Comparison of ENCODE assay signal across 11 cellular contexts in genomic region chr3:117761992-117762944, GRCh38.
A peak's percentile ranks its signal among the peaks of the same experiment; 100 is the strongest.
DNase-seq lines count a peak whose midpoint lies in the region; ATAC-seq and TF ChIP-seq lines count a peak whose summit lies in the region.
"Had no signal": no experiment of that assay in that cellular context is flagged by ENCODE, and none has a peak within 500 bp of the region (broad histone marks: within the 10 kb centered on the region; RNA-seq: fewer than 3 reads in every experiment).

No MANE protein-coding gene starts in this region.

- no peaks in the 10 kb centered on the region for H3K9me3 Mint-ChIP-seq in glutamatergic neuron (ENCODE audit: unreplicated experiment)

- H3K36me3 ChIP-seq in neural cell (ENCODE audit: insufficient read depth, low read length): no peaks in the 10 kb centered on the region

- peak overlapping the region; percentile 70 for H3K27ac Mint-ChIP-seq in glutamatergic neuron (ENCODE audit: unreplicated experiment)

- H3F3A ChIP-seq in neural cell (ENCODE audit: insufficient read depth, low read length, poor library complexity, severe bottlenecking): peaks cover 7% of the 10 kb centered on the region

- no peak for ATAC-seq in stimulated activated naive CD8-positive, alpha-beta T cell treated with anti-CD3 and anti-CD28 coated beads, Interleukin-15, Interleukin-2, amounts not matched to agents 100 U/mL and 50 U/mL, for 24 hours
- ATAC-seq: Panc1 had no signal

- H3K27ac ChIP-seq in VCaP: peak overlapping the region; percentile 52
- H3K27ac ChIP-seq in neural cell (ENCODE audit: low read length): peak overlapping the region; percentile 67

- H3K9ac ChIP-seq in neural cell (ENCODE audit: low read length): peak overlapping the region; percentile 25

- H3K79me2 ChIP-seq in neural cell (replicated peaks; ENCODE audit: insufficient read depth, low read length): no peaks in the 10 kb centered on the region

- peak overlapping the region; percentile 36 for H3K4me3 ChIP-seq in neural cell (ENCODE audit: low read length)

- peak; percentile 17 for DNase-seq in AG20443 (ENCODE audit: low spot score)
- DNase-seq in glutamatergic neuron: peak; percentile 20
- no peak for DNase-seq in NCI-H774 (lab: John Stamatoyannopoulos, UW)
- no peak for DNase-seq in effector CD8-positive, alpha-beta T cell (lab: John Stamatoyannopoulos, UW)
- no peak for DNase-seq in GM03348 (ENCODE audit: low spot score)
- DNase-seq in stimulated activated naive CD8-positive, alpha-beta T cell treated with anti-CD3 and anti-CD28 coated beads, Interleukin-15, Interleukin-2, amounts not matched to agents 100 U/mL and 50 U/mL, for 24 hours: no peak
- DNase-seq: activated effector memory CD4-positive, alpha-beta T cell treated with Interleukin-2 at 50 U/mL for 16 hours; NCI-H1694 had no signal

- TF ChIP-seq EP300 in neural cell (conservative IDR thresholded peaks at IDR 0.05; ENCODE audit: poor library complexity, severe bottlenecking): no peak

- peak overlapping the region; percentile 36 for H3K4me3 Mint-ChIP-seq in glutamatergic neuron (ENCODE audit: unreplicated experiment)

- no peaks in the 10 kb centered on the region for H4K20me1 ChIP-seq in neural cell (ENCODE audit: insufficient read depth)

- peak overlapping the region; percentile 11 for H2AFZ ChIP-seq in neural cell (ENCODE audit: low read depth, low read length)

- no peaks in the 10 kb centered on the region for H3K9me2 ChIP-seq in neural cell (ENCODE audit: insufficient read depth, low read length)

- no peaks in the 10 kb centered on the region for H3K27me3 Mint-ChIP-seq in glutamatergic neuron (ENCODE audit: unreplicated experiment)

- no peaks in the 10 kb centered on the region for H3K9me3 ChIP-seq in neural cell (ENCODE audit: low read length)

- no peak overlapping the region for H3K4me2 ChIP-seq in neural cell (ENCODE audit: low read length)

- peaks cover 67% of the 10 kb centered on the region for H3K4me1 Mint-ChIP-seq in glutamatergic neuron (ENCODE audit: low read depth, unreplicated experiment)

- TF ChIP-seq CTCF in VCaP (conservative IDR thresholded peaks at IDR 0.05) (no peak), glutamatergic neuron (IDR thresholded peaks at IDR 0.05; ENCODE audit: partially characterized antibody, unreplicated experiment) (no peak), neural cell (IDR thresholded peaks at IDR 0.05; ENCODE audit: poor library complexity, severe bottlenecking) (no peak)

- H3K27me3 ChIP-seq in neural cell (ENCODE audit: insufficient read depth, low read depth, low read length): no peaks in the 10 kb centered on the region

- no peak for TF ChIP-seq RAD21 in neural cell (conservative IDR thresholded peaks at IDR 0.05)

- no peaks in the 10 kb centered on the region for H3K36me3 Mint-ChIP-seq in glutamatergic neuron (ENCODE audit: unreplicated experiment)

TF ChIP-seq in neural cell, 6 proteins besides CTCF, POLR2A, EP300 and RAD21:
- TF ChIP-seq EZH2 (IDR thresholded peaks at IDR 0.05; ENCODE audit: borderline replicate concordance, insufficient read depth, low read length, poor library complexity, severe bottlenecking): no peak
- TF ChIP-seq SMC3 (conservative IDR thresholded peaks at IDR 0.05; ENCODE audit: poor library complexity): no peak
- TF ChIP-seq REST (IDR thresholded peaks at IDR 0.05; ENCODE audit: borderline replicate concordance): peak; percentile 52
- no peak for TF ChIP-seq MXI1 (conservative IDR thresholded peaks at IDR 0.05; ENCODE audit: poor library complexity, severe bottlenecking)
- no peak for TF ChIP-seq POLR2AphosphoS5 (IDR thresholded peaks at IDR 0.05)
- no peak for TF ChIP-seq TAF1 (IDR thresholded peaks at IDR 0.05; ENCODE audit: low read depth)

Comparison
In these comparisons a context has a peak if more than half of its experiments do, and no peak if none do; other contexts are left out.
1. DNase-seq: peak in AG20443 (single experiment) and glutamatergic neuron (single experiment); none in NCI-H774 (single experiment), effector CD8-positive, alpha-beta T cell (single experiment), GM03348 (single experiment) and stimulated activated naive CD8-positive, alpha-beta T cell treated with anti-CD3 and anti-CD28 coated beads, Interleukin-15, Interleukin-2, amounts not matched to agents 100 U/mL and 50 U/mL, for 24 hours (single experiment).